ENCODE assay signal across 15 cellular contexts in genomic region chr4:181085584-181085983, GRCh38.
A peak's percentile ranks its signal among the peaks of the same experiment; 100 is the strongest.
DNase-seq lines count a peak whose midpoint lies in the region; TF ChIP-seq lines count a peak whose summit lies in the region.
"Had no signal": no experiment of that assay in that cellular context is flagged by ENCODE, and none has a peak within 500 bp of the region (broad histone marks: within the 10 kb centered on the region; RNA-seq: fewer than 3 reads in every experiment).

No MANE protein-coding gene starts in this region.

- no peaks in the 10 kb centered on the region for H3F3A ChIP-seq in smooth muscle cell (ENCODE audit: low read depth)

- H3K36me3 ChIP-seq in smooth muscle cell (ENCODE audit: low read depth), result no peaks in the 10 kb centered on the region
- H3K36me3 ChIP-seq: BLaER1 had no signal

- H3K27me3 ChIP-seq in smooth muscle cell (ENCODE audit: low read depth), result no peaks in the 10 kb centered on the region
- H3K27me3 ChIP-seq: BLaER1 had no signal

- H3K4me3 ChIP-seq in smooth muscle cell, result no peak overlapping the region
- H3K4me3 ChIP-seq: BLaER1, GM12878 had no signal

- no peak for TF ChIP-seq CTCF in smooth muscle cell (IDR thresholded peaks at IDR 0.05; ENCODE audit: borderline replicate concordance, insufficient read depth, poor library complexity, severe bottlenecking)

- H3K27ac ChIP-seq in smooth muscle cell (ENCODE audit: low read depth), result no peak overlapping the region
- H3K27ac ChIP-seq: BLaER1 had no signal

- peak; percentile 5 for DNase-seq in Ammon's horn (ENCODE audit: low spot score)
- DNase-seq in NCI-H69 (lab: John Stamatoyannopoulos, UW), result peak; percentile 30
- peak; percentile 8 for DNase-seq in cerebellar cortex (ENCODE audit: low spot score)
- DNase-seq in smooth muscle cell (lab: John Stamatoyannopoulos, UW; ENCODE audit: unreplicated experiment), result no peak
- DNase-seq in NCI-H1417 treated with DMSO at 0.1 percent for 48 hours (lab: John Stamatoyannopoulos, UW), result no peak
- DNase-seq in islet precursor cell, result no peak
- DNase-seq in SHP77 (lab: John Stamatoyannopoulos, UW), result no peak
- DNase-seq: Calu3; CD4-positive, alpha-beta memory T cell; DMS79; GF-D8; H9; KBM-7 had no signal

- H4K20me1 ChIP-seq in smooth muscle cell (ENCODE audit: low read depth), result no peaks in the 10 kb centered on the region
- H4K20me1 ChIP-seq: BLaER1 had no signal

- no peak overlapping the region for H2AFZ ChIP-seq in smooth muscle cell (ENCODE audit: low read depth)

- 71% methylated on average over 3 of the region's 3 CpGs for WGBS in smooth muscle cell (ENCODE audit: low lambda C conversion rate)

- no peaks in the 10 kb centered on the region for H3K4me1 ChIP-seq in smooth muscle cell (ENCODE audit: low read depth)
- H3K4me1 ChIP-seq: BLaER1 had no signal

- H3K9me3 ChIP-seq in smooth muscle cell (replicated peaks; ENCODE audit: low read depth), result no peaks in the 10 kb centered on the region
- H3K9me3 ChIP-seq: BLaER1 had no signal

- H3K79me2 ChIP-seq in smooth muscle cell (ENCODE audit: low read depth), result no peaks in the 10 kb centered on the region

- H3K4me2 ChIP-seq in smooth muscle cell, result peak overlapping the region; percentile 1
- H3K4me2 ChIP-seq: BLaER1 had no signal

- H3K9ac ChIP-seq in smooth muscle cell (ENCODE audit: low read depth), result no peak overlapping the region
- H3K9ac ChIP-seq: BLaER1 had no signal

Comparison
In these comparisons a context has a peak if more than half of its experiments do, and no peak if none do; other contexts are left out.
1. DNase-seq: peak in Ammon's horn (single experiment), NCI-H69 (single experiment) and cerebellar cortex (single experiment); none in smooth muscle cell (single experiment), NCI-H1417 treated with DMSO at 0.1 percent for 48 hours (single experiment), islet precursor cell (single experiment) and SHP77 (0 of 2).